ENCODE assay signal across 1 cellular context in the genomic region with DNA sequence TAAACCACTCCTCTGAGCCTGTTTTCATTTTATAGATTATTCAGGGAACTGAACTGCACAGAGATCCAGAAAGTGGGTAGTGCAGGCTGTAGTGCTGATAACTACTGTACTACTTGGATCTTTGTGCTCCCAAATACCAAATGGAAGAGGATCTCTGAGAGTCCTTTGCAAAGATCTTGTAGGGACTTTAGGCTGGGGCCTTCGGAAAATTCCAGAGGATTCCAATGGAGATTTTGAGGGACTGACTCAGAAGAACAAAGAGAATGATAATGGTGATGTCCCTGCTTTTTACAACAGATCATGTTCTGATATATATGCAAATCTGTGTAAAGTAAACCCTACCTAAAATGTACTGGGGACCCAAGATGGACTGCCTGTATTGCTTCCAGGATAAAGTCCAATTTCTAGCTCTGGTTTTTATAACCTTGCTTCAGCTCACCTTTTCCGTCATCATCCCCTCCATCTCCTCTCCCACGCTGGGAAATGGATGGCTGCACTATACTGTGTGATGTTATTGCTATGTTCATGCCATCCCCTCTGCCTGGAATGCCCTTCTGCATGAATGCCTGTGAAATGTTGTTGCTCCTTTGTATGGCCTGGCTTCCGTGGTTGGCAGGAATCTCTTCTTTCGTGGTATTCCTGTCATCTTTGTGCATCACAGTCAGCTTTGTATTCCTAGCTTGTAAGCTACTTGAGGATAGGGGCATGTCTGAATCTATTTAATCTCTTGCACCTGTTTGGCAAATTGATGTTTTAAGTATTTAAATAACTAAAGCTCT.
TF ChIP-seq lines count a peak whose summit lies in the region.

No MANE protein-coding gene starts in this region.

TF ChIP-seq in GM23338, 12 proteins besides CTCF, POLR2A, EP300 and RAD21:
- TF ChIP-seq ZNF114 (CRISPR knock-in tag; IDR thresholded peaks at IDR 0.05) (no peak), ETS1 (IDR thresholded peaks at IDR 0.05) (no peak), STAT1 (IDR thresholded peaks at IDR 0.05; ENCODE audit: unreplicated experiment) (no peak), POLR2AphosphoS5 (IDR thresholded peaks at IDR 0.05; ENCODE audit: low read depth) (no peak; the same call in 1 of the 2 replicates), ZNF331 (CRISPR knock-in tag; IDR thresholded peaks at IDR 0.05; ENCODE audit: low read depth) (no peak), NANOG (IDR thresholded peaks at IDR 0.05; ENCODE audit: borderline replicate concordance) (no peak), REST (IDR thresholded peaks at IDR 0.05; ENCODE audit: unreplicated experiment) (no peak), EZH2phosphoT487 (IDR thresholded peaks at IDR 0.05; ENCODE audit: unreplicated experiment) (no peak), EZH2 (IDR thresholded peaks at IDR 0.05; ENCODE audit: low read depth, unreplicated experiment) (no peak), CREB1 (CRISPR knock-in tag; IDR thresholded peaks at IDR 0.05; ENCODE audit: low read depth) (no peak), JUNB (IDR thresholded peaks at IDR 0.05; ENCODE audit: unreplicated experiment) (no peak)
- TF ChIP-seq, protein P1, sequence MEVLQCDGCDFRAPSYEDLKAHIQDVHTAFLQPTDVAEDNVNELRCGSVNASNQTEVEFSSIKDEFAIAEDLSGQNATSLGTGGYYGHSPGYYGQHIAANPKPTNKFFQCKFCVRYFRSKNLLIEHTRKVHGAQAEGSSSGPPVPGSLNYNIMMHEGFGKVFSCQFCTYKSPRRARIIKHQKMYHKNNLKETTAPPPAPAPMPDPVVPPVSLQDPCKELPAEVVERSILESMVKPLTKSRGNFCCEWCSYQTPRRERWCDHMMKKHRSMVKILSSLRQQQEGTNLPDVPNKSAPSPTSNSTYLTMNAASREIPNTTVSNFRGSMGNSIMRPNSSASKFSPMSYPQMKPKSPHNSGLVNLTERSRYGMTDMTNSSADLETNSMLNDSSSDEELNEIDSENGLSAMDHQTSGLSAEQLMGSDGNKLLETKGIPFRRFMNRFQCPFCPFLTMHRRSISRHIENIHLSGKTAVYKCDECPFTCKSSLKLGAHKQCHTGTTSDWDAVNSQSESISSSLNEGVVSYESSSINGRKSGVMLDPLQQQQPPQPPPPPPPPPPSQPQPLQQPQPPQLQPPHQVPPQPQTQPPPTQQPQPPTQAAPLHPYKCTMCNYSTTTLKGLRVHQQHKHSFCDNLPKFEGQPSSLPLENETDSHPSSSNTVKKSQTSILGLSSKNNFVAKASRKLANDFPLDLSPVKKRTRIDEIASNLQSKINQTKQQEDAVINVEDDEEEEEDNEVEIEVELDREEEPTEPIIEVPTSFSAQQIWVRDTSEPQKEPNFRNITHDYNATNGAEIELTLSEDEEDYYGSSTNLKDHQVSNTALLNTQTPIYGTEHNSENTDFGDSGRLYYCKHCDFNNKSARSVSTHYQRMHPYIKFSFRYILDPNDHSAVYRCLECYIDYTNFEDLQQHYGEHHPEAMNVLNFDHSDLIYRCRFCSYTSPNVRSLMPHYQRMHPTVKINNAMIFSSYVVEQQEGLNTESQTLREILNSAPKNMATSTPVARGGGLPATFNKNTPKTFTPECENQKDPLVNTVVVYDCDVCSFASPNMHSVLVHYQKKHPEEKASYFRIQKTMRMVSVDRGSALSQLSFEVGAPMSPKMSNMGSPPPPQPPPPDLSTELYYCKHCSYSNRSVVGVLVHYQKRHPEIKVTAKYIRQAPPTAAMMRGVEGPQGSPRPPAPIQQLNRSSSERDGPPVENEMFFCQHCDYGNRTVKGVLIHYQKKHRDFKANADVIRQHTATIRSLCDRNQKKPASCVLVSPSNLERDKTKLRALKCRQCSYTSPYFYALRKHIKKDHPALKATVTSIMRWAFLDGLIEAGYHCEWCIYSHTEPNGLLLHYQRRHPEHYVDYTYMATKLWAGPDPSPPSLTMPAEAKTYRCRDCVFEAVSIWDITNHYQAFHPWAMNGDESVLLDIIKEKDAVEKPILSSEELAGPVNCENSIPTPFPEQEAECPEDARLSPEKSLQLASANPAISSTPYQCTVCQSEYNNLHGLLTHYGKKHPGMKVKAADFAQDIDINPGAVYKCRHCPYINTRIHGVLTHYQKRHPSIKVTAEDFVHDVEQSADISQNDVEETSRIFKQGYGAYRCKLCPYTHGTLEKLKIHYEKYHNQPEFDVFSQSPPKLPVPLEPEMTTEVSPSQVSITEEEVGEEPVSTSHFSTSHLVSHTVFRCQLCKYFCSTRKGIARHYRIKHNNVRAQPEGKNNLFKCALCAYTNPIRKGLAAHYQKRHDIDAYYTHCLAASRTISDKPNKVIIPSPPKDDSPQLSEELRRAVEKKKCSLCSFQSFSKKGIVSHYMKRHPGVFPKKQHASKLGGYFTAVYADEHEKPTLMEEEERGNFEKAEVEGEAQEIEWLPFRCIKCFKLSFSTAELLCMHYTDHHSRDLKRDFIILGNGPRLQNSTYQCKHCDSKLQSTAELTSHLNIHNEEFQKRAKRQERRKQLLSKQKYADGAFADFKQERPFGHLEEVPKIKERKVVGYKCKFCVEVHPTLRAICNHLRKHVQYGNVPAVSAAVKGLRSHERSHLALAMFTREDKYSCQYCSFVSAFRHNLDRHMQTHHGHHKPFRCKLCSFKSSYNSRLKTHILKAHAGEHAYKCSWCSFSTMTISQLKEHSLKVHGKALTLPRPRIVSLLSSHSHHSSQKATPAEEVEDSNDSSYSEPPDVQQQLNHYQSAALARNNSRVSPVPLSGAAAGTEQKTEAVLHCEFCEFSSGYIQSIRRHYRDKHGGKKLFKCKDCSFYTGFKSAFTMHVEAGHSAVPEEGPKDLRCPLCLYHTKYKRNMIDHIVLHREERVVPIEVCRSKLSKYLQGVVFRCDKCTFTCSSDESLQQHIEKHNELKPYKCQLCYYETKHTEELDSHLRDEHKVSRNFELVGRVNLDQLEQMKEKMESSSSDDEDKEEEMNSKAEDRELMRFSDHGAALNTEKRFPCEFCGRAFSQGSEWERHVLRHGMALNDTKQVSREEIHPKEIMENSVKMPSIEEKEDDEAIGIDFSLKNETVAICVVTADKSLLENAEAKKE (CRISPR knock-in tag; IDR thresholded peaks at IDR 0.05) = no peak
TF ChIP-seq in GM23338: peak in this region for 0.
